Comparison of ENCODE assay signal across 7 cellular contexts in the genomic region with DNA sequence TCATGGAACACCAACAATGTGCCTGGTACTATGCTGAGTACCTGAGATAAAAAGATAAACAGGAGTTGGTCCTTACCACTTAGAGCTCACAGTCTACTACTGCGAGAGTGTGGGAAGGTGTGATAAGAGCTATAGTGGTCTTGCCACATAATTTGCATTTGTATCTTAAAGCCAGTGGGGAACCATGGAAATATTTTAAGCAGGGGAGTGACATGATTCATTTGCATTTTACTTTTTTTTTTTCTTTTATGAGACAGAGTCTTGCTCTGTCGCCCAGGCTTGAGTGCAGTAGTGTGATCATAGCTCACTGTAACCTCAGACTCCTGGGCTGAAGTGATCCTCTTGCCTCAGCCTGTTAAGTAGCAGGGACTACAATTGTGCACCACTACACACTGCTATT. TPM values are rescaled to one million over a fixed set of nuclear protein-coding genes. Genes with fewer than 3 reads are reported as not detected.
DNase-seq lines count a peak whose midpoint lies in the region; ATAC-seq lines count a peak whose summit lies in the region.
"Not testable (repeated sequence)": the region's sequence is repeated elsewhere in the genome, so short reads cannot be mapped to it uniquely, and the experiment has no call there.

No MANE protein-coding gene starts in this region.

- H3K36me3 ChIP-seq in Karpas-422 (ENCODE audit: insufficient read depth, low read length): not testable (repeated sequence)

- peak overlapping the region; percentile 60; the same call in 1 of the 2 replicates for H3K27ac ChIP-seq in Karpas-422 (ENCODE audit: low read length)

- DNase-seq in Karpas-422; effector memory CD8-positive, alpha-beta T cell: not testable (repeated sequence)

- H3K4me3 Mint-ChIP-seq in effector memory CD8-positive, alpha-beta T cell: not testable (repeated sequence)

- not testable (repeated sequence) for H3K79me2 ChIP-seq in Karpas-422 (ENCODE audit: low read length)

- H3K27me3 ChIP-seq in Karpas-422 (ENCODE audit: low read length): not testable (repeated sequence)

- not testable (repeated sequence) for H3K27ac Mint-ChIP-seq in effector memory CD8-positive, alpha-beta T cell

- H3K9me2 ChIP-seq in Karpas-422 (replicated peaks; ENCODE audit: insufficient read depth, low read length): not testable (repeated sequence)

- H2AFZ ChIP-seq in Karpas-422 (ENCODE audit: low read length): not testable (repeated sequence)

- not testable (repeated sequence) for H3K4me1 Mint-ChIP-seq in effector memory CD8-positive, alpha-beta T cell (ENCODE audit: low read depth in 2 of 2)

- H3K4me1 ChIP-seq in Karpas-422 (ENCODE audit: low read length): not testable (repeated sequence)

- not testable (repeated sequence) for H4K20me1 ChIP-seq in Karpas-422 (ENCODE audit: insufficient read depth, low read depth, low read length)

- ATAC-seq in GM18867 (IDR thresholded peaks at IDR 0.05; ENCODE audit: unreplicated experiment) (peak; percentile 98), GM19452 (IDR thresholded peaks at IDR 0.05; ENCODE audit: unreplicated experiment) (peak; percentile 86), GM21717 (IDR thresholded peaks at IDR 0.05; ENCODE audit: unreplicated experiment) (peak; percentile 87), HG02885 (IDR thresholded peaks at IDR 0.05; ENCODE audit: poor library complexity, unreplicated experiment) (peak; percentile 93), HG03175 (IDR thresholded peaks at IDR 0.05; ENCODE audit: unreplicated experiment) (peak; percentile 95)
- ATAC-seq in effector memory CD8-positive, alpha-beta T cell (replicated peaks): peak; percentile 58

- not testable (repeated sequence) for H3K9ac ChIP-seq in Karpas-422 (ENCODE audit: low read length)

- not testable (repeated sequence) for H3K36me3 Mint-ChIP-seq in effector memory CD8-positive, alpha-beta T cell (ENCODE audit: insufficient read depth)

- peak overlapping the region; percentile 61 for H3K4me2 ChIP-seq in Karpas-422 (ENCODE audit: low read depth, low read length, poor library complexity, severe bottlenecking)

- not testable (repeated sequence) for H3K9me3 Mint-ChIP-seq in effector memory CD8-positive, alpha-beta T cell

- H3K4me3 ChIP-seq in Karpas-422 (ENCODE audit: low read length): peak overlapping the region; percentile 49; the same call in 1 of the 2 replicates

- H3K9me3 ChIP-seq in Karpas-422 (ENCODE audit: low read length): not testable (repeated sequence)

- H3K27me3 Mint-ChIP-seq in effector memory CD8-positive, alpha-beta T cell: not testable (repeated sequence)

RNA-seq across cellular contexts. Expression of a gene that starts 54.2 kb away (rescaled TPM):
- 13.7 and 24.2 TPM in 2 replicates for total RNA-seq in Karpas-422 (2014; rRNA removed; shearing (Covaris generic); ENCODE audit: low replicate concordance)
